In the genomic region with DNA sequence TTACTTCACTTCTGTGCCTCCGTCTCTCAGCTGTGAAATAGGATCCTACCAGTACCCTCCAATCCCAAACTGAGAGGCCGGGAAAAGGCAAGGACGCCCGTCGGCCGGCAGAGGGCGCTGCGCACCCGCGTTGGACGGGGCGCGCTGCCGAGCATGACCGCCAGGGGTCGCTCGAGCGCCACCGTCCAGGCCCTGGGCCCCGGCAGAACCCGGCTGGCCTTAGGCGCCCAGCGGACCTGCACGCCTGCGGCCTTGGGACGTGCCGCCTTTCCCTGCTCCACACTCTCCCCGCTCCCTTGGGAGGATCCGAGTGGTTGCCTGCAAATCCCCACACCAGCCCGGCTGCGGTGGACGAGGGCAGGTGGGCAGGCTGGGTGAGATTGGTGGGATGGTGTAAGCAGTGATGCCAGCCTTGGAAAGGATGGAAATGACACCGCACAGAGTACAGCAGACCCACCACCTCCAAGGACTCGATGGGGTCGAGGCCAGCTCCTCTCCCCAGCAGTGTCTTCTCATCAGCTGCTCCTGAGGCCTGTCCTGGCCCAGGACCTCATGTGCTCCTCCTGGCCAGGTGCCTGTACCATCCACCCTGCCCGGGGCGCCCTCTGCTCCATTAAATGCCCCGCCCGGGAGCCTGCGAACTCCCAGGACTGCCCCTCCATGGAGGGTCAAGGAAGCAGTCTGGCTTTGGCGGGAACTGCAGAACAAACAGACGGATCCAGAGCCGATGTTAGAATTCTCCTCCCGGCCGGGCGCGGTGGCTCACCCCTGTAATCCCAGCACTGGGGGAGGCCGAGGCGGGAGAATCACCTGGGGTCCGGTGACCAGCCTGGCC, we compare ENCODE assay signal across 9 cellular contexts. TPM values are rescaled to one million over a fixed set of nuclear protein-coding genes. Genes with fewer than 3 reads are reported as not detected.
DNase-seq lines count a peak whose midpoint lies in the region; ATAC-seq, FAIRE-seq and TF ChIP-seq lines count a peak whose summit lies in the region.
"Had no signal": no experiment of that assay in that cellular context is flagged by ENCODE, and none has a peak within 500 bp of the region (broad histone marks: within the 10 kb centered on the region; RNA-seq: fewer than 3 reads in every experiment).

No MANE protein-coding gene starts in this region.

- TF ChIP-seq CTCF in DOHH2 (IDR thresholded peaks at IDR 0.05; ENCODE audit: low read depth, low read length, poor library complexity, severe bottlenecking) = peak; percentile 100
- TF ChIP-seq CTCF in pancreas (IDR thresholded peaks at IDR 0.05) = peak; percentile 100

- H3K9ac ChIP-seq in Karpas-422 (ENCODE audit: low read length) = peak overlapping the region; percentile 24; the same call in 1 of the 2 replicates

- H3K79me2 ChIP-seq in DOHH2 (ENCODE audit: control insufficient read depth, low read length) (no peaks in the 10 kb centered on the region), Karpas-422 (ENCODE audit: low read length) (no peaks in the 10 kb centered on the region)

- FAIRE-seq in pancreas (lab: Jason Lieb, UNC) = no peak
- peak; percentile 87 for FAIRE-seq in urothelium cell line (lab: Jason Lieb, UNC)
- FAIRE-seq: endometrium had no signal

- peaks cover 37% of the 10 kb centered on the region for H3K4me1 Mint-ChIP-seq in activated naive CD4-positive, alpha-beta T cell treated with anti-CD3 and anti-CD28 coated beads for 36 hours (ENCODE audit: low read depth)

- H4K20me1 ChIP-seq in DOHH2 (ENCODE audit: control insufficient read depth, insufficient read depth, low read depth, low read length) (no peaks in the 10 kb centered on the region), Karpas-422 (ENCODE audit: insufficient read depth, low read depth, low read length) (no peaks in the 10 kb centered on the region)

- H3K27ac Mint-ChIP-seq in activated naive CD4-positive, alpha-beta T cell treated with anti-CD3 and anti-CD28 coated beads for 36 hours = no peak overlapping the region

- H3F3A ChIP-seq in DOHH2 (ENCODE audit: control insufficient read depth, insufficient read depth) = no peaks in the 10 kb centered on the region

- H3K9me3 ChIP-seq in DOHH2 (ENCODE audit: control insufficient read depth, insufficient read depth, low read length) (no peaks in the 10 kb centered on the region), Karpas-422 (ENCODE audit: low read length) (no peaks in the 10 kb centered on the region), pancreas (no peaks in the 10 kb centered on the region)

- no peaks in the 10 kb centered on the region for H3K9me2 ChIP-seq in DOHH2 (replicated peaks; ENCODE audit: control insufficient read depth, low read length)
- no peaks in the 10 kb centered on the region for H3K9me2 ChIP-seq in Karpas-422 (replicated peaks; ENCODE audit: insufficient read depth, low read length)

- peaks cover 6% of the 10 kb centered on the region; the same call in 1 of the 2 replicates for H3K27me3 ChIP-seq in DOHH2 (ENCODE audit: control insufficient read depth, low read length)
- H3K27me3 ChIP-seq in Karpas-422 (ENCODE audit: low read length) = no peaks in the 10 kb centered on the region
- no peaks in the 10 kb centered on the region for H3K27me3 ChIP-seq in pancreas

- H3K4me1 ChIP-seq in DOHH2 (ENCODE audit: control insufficient read depth, low read length) (peaks cover 30% of the 10 kb centered on the region), Karpas-422 (ENCODE audit: low read length) (peaks cover 20% of the 10 kb centered on the region), pancreas (no peaks in the 10 kb centered on the region)

- H3K27ac ChIP-seq in DOHH2 (ENCODE audit: low read depth, low read length) (no peak overlapping the region), Karpas-422 (ENCODE audit: low read length) (no peak overlapping the region), pancreas (no peak overlapping the region)

- DNase-seq in Karpas-422 = peak; percentile 76
- DNase-seq in SHP77 treated with DMSO at 0.1 percent for 48 hours (lab: John Stamatoyannopoulos, UW) = peak; percentile 49
- peak; percentile 60 for DNase-seq in activated naive CD4-positive, alpha-beta T cell treated with anti-CD3 and anti-CD28 coated beads for 36 hours
- DNase-seq in germinal center (ENCODE audit: low spot score) = peak; percentile 81
- DNase-seq in pancreas = peak; percentile 40 to 91 (median 80)
- peak; percentile 83 for DNase-seq in urothelium cell line (ENCODE audit: low spot score)

- no peaks in the 10 kb centered on the region for H3K27me3 Mint-ChIP-seq in activated naive CD4-positive, alpha-beta T cell treated with anti-CD3 and anti-CD28 coated beads for 36 hours (ENCODE audit: low read depth)

- ATAC-seq in GM21786 (IDR thresholded peaks at IDR 0.05; ENCODE audit: unreplicated experiment) = peak; percentile 63
- ATAC-seq in pancreas = peak; percentile 88 to 99 (median 98)

- H3K4me3 ChIP-seq in DOHH2 (ENCODE audit: low read length) (peak overlapping the region; percentile 48), Karpas-422 (ENCODE audit: low read length) (no peak overlapping the region), pancreas (no peak overlapping the region)

- H2AFZ ChIP-seq in Karpas-422 (ENCODE audit: low read length) = peak overlapping the region; percentile 48; the same call in 1 of the 2 replicates

- 24 to 25% methylated on average over 49 to 50 of the region's 50 CpGs for WGBS in pancreas, 2 donors

- H3K9me3 Mint-ChIP-seq in activated naive CD4-positive, alpha-beta T cell treated with anti-CD3 and anti-CD28 coated beads for 36 hours = no peaks in the 10 kb centered on the region

- no peak overlapping the region for H3K4me3 Mint-ChIP-seq in activated naive CD4-positive, alpha-beta T cell treated with anti-CD3 and anti-CD28 coated beads for 36 hours

- H3K36me3 ChIP-seq in DOHH2 (ENCODE audit: control insufficient read depth, low read length) (no peaks in the 10 kb centered on the region), Karpas-422 (ENCODE audit: insufficient read depth, low read length) (no peaks in the 10 kb centered on the region), pancreas (no peaks in the 10 kb centered on the region)

- intact Hi-C loops in activated naive CD4-positive, alpha-beta T cell treated with anti-CD3 and anti-CD28 coated beads for 36 hours (cut with micrococcal nuclease) = loop anchor here (1.0 to 5.0 kb wide), 8 partner anchors 79 to 646 kb away; partner anchors contain the start of gene SRP9
- intact Hi-C loops in pancreas (cut with DNase I) = loop anchor here (5.0 to 10.0 kb wide), 5 partner anchors 300 to 502 kb away; partner anchors contain the start of gene SRP9 (in 1 of the 3)

- H3K36me3 Mint-ChIP-seq in activated naive CD4-positive, alpha-beta T cell treated with anti-CD3 and anti-CD28 coated beads for 36 hours (ENCODE audit: low read depth) = no peaks in the 10 kb centered on the region

- peak overlapping the region; percentile 51 for H3K4me2 ChIP-seq in DOHH2 (ENCODE audit: low read length)
- H3K4me2 ChIP-seq in Karpas-422 (ENCODE audit: low read depth, low read length, poor library complexity, severe bottlenecking) = no peak overlapping the region

- CTCF ChIA-PET in activated naive CD4-positive, alpha-beta T cell treated with anti-CD3 and anti-CD28 coated beads for 36 hours (lab: Charles Lee) = interaction anchor here (0.5 to 4.1 kb wide), 46 partner anchors 8 to 519 kb away, joined by 3 to 25 read pairs (median 4); partner anchors contain the start of genes LEFTY1, SRP9 and TMEM63A

RNA-seq across cellular contexts. Expression of gene LBR, which starts 47.4 kb away (rescaled TPM):
- total RNA-seq in Karpas-422 (2014; rRNA removed; shearing (Covaris generic); ENCODE audit: low replicate concordance) = 66.0 and 157 TPM in 2 replicates
- total RNA-seq in activated naive CD4-positive, alpha-beta T cell treated with anti-CD3 and anti-CD28 coated beads for 36 hours = 100 to 1,000 TPM; 132 to 138 TPM
- 10 to 100 TPM; 18.3 to 31.6 (median 19.9) TPM for total RNA-seq in pancreas
- polyA plus RNA-seq in pancreas = 10 to 100 TPM; 12.3 to 17.0 TPM
